Comparison of ENCODE assay signal across 8 cellular contexts in the genomic region with DNA sequence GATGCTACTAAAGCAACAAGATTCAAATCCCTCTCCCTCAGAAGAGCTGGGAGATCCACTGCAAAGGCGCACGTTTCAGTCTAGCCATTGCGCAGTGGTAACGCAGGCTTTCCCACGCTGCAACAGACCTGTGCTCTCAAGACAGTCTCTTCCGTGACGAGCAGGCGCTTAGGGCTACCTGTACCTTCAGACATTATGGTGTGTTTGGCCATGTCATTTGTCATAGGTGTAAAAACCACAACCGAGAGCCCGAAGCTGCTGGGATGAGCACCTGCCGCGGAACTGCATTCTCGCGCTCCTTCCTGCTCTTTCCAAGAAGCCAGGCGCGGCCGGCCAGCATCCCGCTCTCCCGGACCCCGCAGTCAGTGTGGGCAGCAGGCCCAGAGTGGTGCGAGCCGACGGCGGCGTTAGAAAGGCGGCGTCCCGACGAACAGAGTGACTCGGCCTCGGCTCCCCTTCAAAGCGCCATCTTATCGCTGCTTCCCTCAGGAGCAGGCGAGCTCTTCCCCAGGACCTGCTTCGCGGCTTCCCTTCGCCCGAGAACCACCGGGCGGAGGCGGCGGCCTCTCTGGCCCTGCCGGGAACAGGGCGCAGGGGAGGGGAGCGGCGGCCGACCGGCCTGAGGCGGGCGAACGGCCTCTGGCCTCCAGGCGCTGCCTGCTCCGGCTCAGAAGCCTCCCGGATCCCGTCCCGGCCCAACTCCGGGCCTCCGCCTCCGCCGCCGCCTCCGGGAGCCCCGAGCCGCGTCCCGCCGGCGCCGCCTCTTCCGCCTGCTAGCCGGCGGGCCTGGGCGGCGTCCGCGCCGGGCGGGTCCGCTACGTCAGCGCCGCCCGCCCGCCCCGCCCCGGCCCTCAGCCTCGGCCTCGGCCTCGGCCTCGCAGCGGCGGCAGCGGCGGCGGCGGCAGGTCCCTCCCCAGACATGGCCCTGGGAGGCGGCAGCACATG. TPM values are rescaled to one million over a fixed set of nuclear protein-coding genes. Genes with fewer than 3 reads are reported as not detected.
DNase-seq lines count a peak whose midpoint lies in the region; ATAC-seq and TF ChIP-seq lines count a peak whose summit lies in the region.

A gene with protein sequence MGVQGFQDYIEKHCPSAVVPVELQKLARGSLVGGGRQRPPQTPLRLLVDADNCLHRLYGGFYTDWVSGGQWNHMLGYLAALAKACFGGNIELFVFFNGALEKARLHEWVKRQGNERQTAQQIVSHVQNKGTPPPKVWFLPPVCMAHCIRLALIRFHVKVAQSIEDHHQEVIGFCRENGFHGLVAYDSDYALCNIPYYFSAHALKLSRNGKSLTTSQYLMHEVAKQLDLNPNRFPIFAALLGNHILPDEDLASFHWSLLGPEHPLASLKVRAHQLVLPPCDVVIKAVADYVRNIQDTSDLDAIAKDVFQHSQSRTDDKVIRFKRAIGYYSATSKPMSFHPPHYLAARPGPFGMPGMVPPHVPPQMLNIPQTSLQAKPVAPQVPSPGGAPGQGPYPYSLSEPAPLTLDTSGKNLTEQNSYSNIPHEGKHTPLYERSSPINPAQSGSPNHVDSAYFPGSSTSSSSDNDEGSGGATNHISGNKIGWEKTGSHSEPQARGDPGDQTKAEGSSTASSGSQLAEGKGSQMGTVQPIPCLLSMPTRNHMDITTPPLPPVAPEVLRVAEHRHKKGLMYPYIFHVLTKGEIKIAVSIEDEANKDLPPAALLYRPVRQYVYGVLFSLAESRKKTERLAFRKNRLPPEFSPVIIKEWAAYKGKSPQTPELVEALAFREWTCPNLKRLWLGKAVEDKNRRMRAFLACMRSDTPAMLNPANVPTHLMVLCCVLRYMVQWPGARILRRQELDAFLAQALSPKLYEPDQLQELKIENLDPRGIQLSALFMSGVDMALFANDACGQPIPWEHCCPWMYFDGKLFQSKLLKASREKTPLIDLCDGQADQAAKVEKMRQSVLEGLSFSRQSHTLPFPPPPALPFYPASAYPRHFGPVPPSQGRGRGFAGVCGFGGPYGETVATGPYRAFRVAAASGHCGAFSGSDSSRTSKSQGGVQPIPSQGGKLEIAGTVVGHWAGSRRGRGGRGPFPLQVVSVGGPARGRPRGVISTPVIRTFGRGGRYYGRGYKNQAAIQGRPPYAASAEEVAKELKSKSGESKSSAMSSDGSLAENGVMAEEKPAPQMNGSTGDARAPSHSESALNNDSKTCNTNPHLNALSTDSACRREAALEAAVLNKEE (plus strand): TSS at position 869 of the 945 bp plus-strand sequence. CDS start 231 bp downstream, outside the sequence.

- H3K27ac ChIP-seq in DND-41 (ENCODE audit: low read length) (peak within 1 kb of the TSS; percentile 94), KOPT-K1 (ENCODE audit: low read depth, low read length, poor library complexity, severe bottlenecking) (peak within 1 kb of the TSS; percentile 89), SJCRH30 (peak within 1 kb of the TSS; percentile 72)

- H3K9me3 ChIP-seq in DND-41 (ENCODE audit: insufficient read depth, low read length, severe bottlenecking) (no peaks in the 10 kb centered on the region), KOPT-K1 (ENCODE audit: insufficient read depth, low read length, poor library complexity, severe bottlenecking) (no peaks in the 10 kb centered on the region), SJCRH30 (replicated peaks) (no peaks in the 10 kb centered on the region), neuron (ENCODE audit: low read length) (no peaks in the 10 kb centered on the region)

- H3K4me3 ChIP-seq in DND-41 (ENCODE audit: low read depth in 1 of 2, low read length in 2 of 2): peak within 1 kb of the TSS; percentile 71 to 86
- peak within 1 kb of the TSS; percentile 92 for H3K4me3 ChIP-seq in SJCRH30
- H3K4me3 ChIP-seq in neuron (ENCODE audit: low read length): peak within 1 kb of the TSS; percentile 97

- peaks cover 21% of the 10 kb centered on the region; the same call in 1 of the 2 replicates for H4K20me1 ChIP-seq in DND-41 (ENCODE audit: insufficient read depth, low read length)

- H3K4me2 ChIP-seq in DND-41 (ENCODE audit: insufficient read depth, low read length): peak within 1 kb of the TSS; percentile 90

- peak within 1 kb of the TSS; percentile 97 for H3K9ac ChIP-seq in DND-41 (ENCODE audit: low read depth, low read length)

- peak; percentile 66 for ATAC-seq in DND-41 (ENCODE audit: insufficient read depth, low read depth)
- peak; percentile 43 for ATAC-seq in GM21786 (IDR thresholded peaks at IDR 0.05; ENCODE audit: unreplicated experiment)

- H3K4me1 ChIP-seq in DND-41 (ENCODE audit: insufficient read depth, low read length) (peaks cover 42% of the 10 kb centered on the region), SJCRH30 (0 out of 2 replicates have a peak, but pooled peaks cover 2% of the 10 kb centered on the region), neuron (ENCODE audit: insufficient read depth, low read length) (peaks cover 15% of the 10 kb centered on the region)

- DNase-seq in DND-41 (peak; percentile 77), SJCRH30 (peak; percentile 75 to 81), foreskin melanocyte (peak; percentile 50)
- DNase-seq in activated naive CD4-positive, alpha-beta T cell treated with Interleukin-2 at 50 U/mL for 16 hours: peak; percentile 79

- TF ChIP-seq CTCF in DND-41 (IDR thresholded peaks at IDR 0.05; ENCODE audit: borderline replicate concordance, extremely low read depth, low read length, poor library complexity, severe bottlenecking): no peak
- TF ChIP-seq CTCF in subcutaneous adipose tissue (IDR thresholded peaks at IDR 0.05; ENCODE audit: low read depth): no peak

- H3K27me3 ChIP-seq in DND-41 (ENCODE audit: insufficient read depth, low read length, poor library complexity) (no peaks in the 10 kb centered on the region), SJCRH30 (no peaks in the 10 kb centered on the region), neuron (ENCODE audit: insufficient read depth, low read length) (no peaks in the 10 kb centered on the region)

- peaks cover 56% of the 10 kb centered on the region for H3K36me3 ChIP-seq in DND-41 (ENCODE audit: insufficient read depth, low read length)
- H3K36me3 ChIP-seq in KOPT-K1 (ENCODE audit: insufficient read depth, low read length): peaks cover 45% of the 10 kb centered on the region
- peaks cover 29% of the 10 kb centered on the region for H3K36me3 ChIP-seq in SJCRH30
- H3K36me3 ChIP-seq in neuron (ENCODE audit: insufficient read depth, low read length): peaks cover 27% of the 10 kb centered on the region

- H3K79me2 ChIP-seq in DND-41 (ENCODE audit: insufficient read depth, low read length): peaks cover 68% of the 10 kb centered on the region

- H2AFZ ChIP-seq in DND-41 (ENCODE audit: low read depth, low read length) (peak within 1 kb of the TSS; percentile 84), neuron (ENCODE audit: low read depth, low read length) (peak within 1 kb of the TSS; percentile 78)

RNA-seq across cellular contexts. Expression of the gene that starts here (rescaled TPM):
- 80.2 and 85.7 TPM in 2 replicates for total RNA-seq in SJCRH30 (2014; rRNA removed; shearing (Covaris generic))
- total RNA-seq in subcutaneous adipose tissue: 100 to 1,000 TPM in 2 of 4 donors, 10 to 100 TPM in 2; 68.7 to 105 (median 90.2) TPM

Comparison
In these comparisons a context has a peak if more than half of its experiments do, and no peak if none do; other contexts are left out.
1. Peak in every context shown above with its lines: DNase-seq, ATAC-seq, H3K4me3 ChIP-seq and H3K27ac ChIP-seq.